In the genomic region with DNA sequence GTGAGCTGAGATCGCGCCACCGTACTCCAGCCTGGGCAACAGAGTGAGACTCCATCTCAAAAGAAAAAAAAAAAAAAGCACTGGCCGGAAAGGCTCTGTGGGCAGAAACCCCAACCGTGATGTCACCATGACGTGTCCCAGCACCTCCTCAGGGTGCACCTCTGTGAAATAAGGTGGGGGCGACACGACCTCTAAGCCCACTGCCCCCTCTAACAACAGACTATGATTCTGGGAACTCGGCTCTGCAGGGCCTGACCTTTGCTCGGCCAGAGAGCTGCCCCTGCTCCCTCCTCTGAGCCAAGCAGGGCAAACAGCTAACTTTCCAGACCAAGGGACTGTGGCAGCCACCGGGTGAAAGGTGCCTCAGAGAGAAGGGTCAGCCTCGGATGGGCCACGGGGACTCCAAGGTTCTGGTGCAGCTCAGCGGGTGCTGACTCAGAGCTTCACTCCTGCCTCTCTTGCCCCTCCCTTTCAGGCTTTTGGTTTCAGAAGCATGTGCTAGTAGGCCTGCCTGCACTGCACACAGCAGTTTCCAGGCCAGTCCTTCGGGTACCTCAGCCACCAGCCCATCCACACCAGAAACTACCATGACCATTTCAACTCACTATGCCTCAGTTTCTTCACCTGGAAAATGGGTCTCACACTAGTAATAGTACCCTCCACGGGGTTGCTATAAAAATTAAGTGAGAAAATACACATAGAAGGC, we compare ENCODE assay signal across 8 cellular contexts. TPM values are rescaled to one million over a fixed set of nuclear protein-coding genes. Genes with fewer than 3 reads are reported as not detected.
DNase-seq lines count a peak whose midpoint lies in the region; ATAC-seq and TF ChIP-seq lines count a peak whose summit lies in the region.

No MANE protein-coding gene starts in this region.

- ATAC-seq in RWPE2 (ENCODE audit: low read depth) (peak; percentile 53), right lobe of liver (peak; percentile 42 to 71 (median 58))
- peak; percentile 55 for ATAC-seq in stimulated activated naive CD8-positive, alpha-beta T cell treated with anti-CD3 and anti-CD28 coated beads, Interleukin-15, Interleukin-2, amounts not matched to agents 100 U/mL and 50 U/mL, for 24 hours

- peaks cover 63% of the 10 kb centered on the region for H3F3A ChIP-seq in GM23248 (ENCODE audit: insufficient read depth)

- H3K4me3 ChIP-seq in GM23248 (peak overlapping the region; percentile 50), RWPE2 (ENCODE audit: severe bottlenecking) (no peak overlapping the region), right lobe of liver (peak overlapping the region in 1 of 3 donors; percentile 5)

- H3K79me2 ChIP-seq in GM23248 (ENCODE audit: insufficient read depth), result peaks cover 91% of the 10 kb centered on the region

- H3K36me3 ChIP-seq in GM23248 (ENCODE audit: low read depth) (peaks cover 11% of the 10 kb centered on the region; the same call in 1 of the 2 replicates), RWPE2 (ENCODE audit: low read depth) (peaks cover 59% of the 10 kb centered on the region), right lobe of liver (peaks cover 5 to 30% (median 17%) of the 10 kb centered on the region in 4 donors)

- peaks cover 62% of the 10 kb centered on the region for H3K4me1 ChIP-seq in GM23248 (ENCODE audit: insufficient read depth)
- peaks cover 65% of the 10 kb centered on the region for H3K4me1 ChIP-seq in RWPE2 (ENCODE audit: insufficient read depth, poor library complexity, severe bottlenecking)
- peaks cover 2 to 81% (median 50%) of the 10 kb centered on the region in 4 donors for H3K4me1 ChIP-seq in right lobe of liver

- H3K27me3 ChIP-seq in GM23248 (replicated peaks; ENCODE audit: insufficient read depth) (no peaks in the 10 kb centered on the region), RWPE2 (ENCODE audit: insufficient read depth, poor library complexity, severe bottlenecking) (no peaks in the 10 kb centered on the region), right lobe of liver (no peaks in the 10 kb centered on the region)

- peak overlapping the region; percentile 64 for H3K27ac ChIP-seq in C4-2B
- H3K27ac ChIP-seq in GM23248, result peak overlapping the region; percentile 99
- H3K27ac ChIP-seq in RWPE2 (ENCODE audit: poor library complexity, severe bottlenecking), result peak overlapping the region; percentile 95
- H3K27ac ChIP-seq in angular gyrus (ENCODE audit: low read depth, low read length), result peak overlapping the region; percentile 15
- peak overlapping the region; percentile 60 to 99 (median 83) for H3K27ac ChIP-seq in right lobe of liver

- TF ChIP-seq CTCF in C4-2B (conservative IDR thresholded peaks at IDR 0.05), result no peak
- no peak for TF ChIP-seq CTCF in RWPE2 (IDR thresholded peaks at IDR 0.05; ENCODE audit: poor library complexity, severe bottlenecking)
- TF ChIP-seq CTCF in right lobe of liver (IDR thresholded peaks at IDR 0.05), result no peak

- no peak overlapping the region for H2AFZ ChIP-seq in GM23248

- DNase-seq in GM23248, result peak; percentile 94
- DNase-seq in RWPE2 (ENCODE audit: low spot score), result no peak
- peak; percentile 71 to 87 (median 83) for DNase-seq in right lobe of liver
- peak; percentile 68 for DNase-seq in stimulated activated naive CD8-positive, alpha-beta T cell treated with anti-CD3 and anti-CD28 coated beads, Interleukin-15, Interleukin-2, amounts not matched to agents 100 U/mL and 50 U/mL, for 24 hours
- DNase-seq in NCI-H2029 treated with DMSO at 0.1 percent for 48 hours (lab: John Stamatoyannopoulos, UW), result no peak
- DNase-seq in NCI-H510A (lab: John Stamatoyannopoulos, UW), result no peak

- H3K9me3 ChIP-seq in GM23248 (ENCODE audit: low read depth), result no peaks in the 10 kb centered on the region
- H3K9me3 ChIP-seq in RWPE2 (ENCODE audit: severe bottlenecking), result no peaks in the 10 kb centered on the region
- no peaks in the 10 kb centered on the region for H3K9me3 ChIP-seq in right lobe of liver

- intact Hi-C loops in right lobe of liver (cut with DNase I), result no loop called here

- peak overlapping the region; percentile 83 for H3K9ac ChIP-seq in GM23248

- WGBS in GM23248 (ENCODE audit: low coverage in 1 of 2, low lambda C conversion rate in 2 of 2, missing lambda C conversion rate in 2 of 2), 2 experiments, result 21% methylated on average over 13 to 15 of the region's 16 CpGs
- 17% methylated on average over 10 of the region's 16 CpGs for WGBS in right lobe of liver (ENCODE audit: insufficient coverage, low coverage, low lambda C conversion rate, missing lambda C conversion rate)

- H3K9me2 ChIP-seq in GM23248 (ENCODE audit: insufficient read depth), result no peaks in the 10 kb centered on the region

- in situ Hi-C loops in GM23248 (cut with MboI), result no loop called here

- no peaks in the 10 kb centered on the region for H4K20me1 ChIP-seq in GM23248 (ENCODE audit: insufficient read depth)

- H3K4me2 ChIP-seq in GM23248 (ENCODE audit: unreplicated experiment), result peak overlapping the region; percentile 96

- no peak for TF ChIP-seq POLR2A in right lobe of liver (IDR thresholded peaks at IDR 0.05)

RNA-seq across cellular contexts. Expression of a gene that starts 8.0 kb away (rescaled TPM):
- 178 and 214 TPM in 2 replicates for total RNA-seq in GM23248 (2014; rRNA removed; shearing (Covaris generic))
- 164 and 166 TPM in 2 replicates for polyA plus RNA-seq in GM23248 (2016; fragmentation: Nextera tagmentation; extraction: Ambion mirVana)
- 100 to 1,000 TPM; 101 to 160 (median 126) TPM for total RNA-seq in right lobe of liver

RNA-seq across cellular contexts. Expression of a gene that starts 13.9 kb away (rescaled TPM):
- 22.8 and 28.6 TPM in 2 replicates for total RNA-seq in GM23248 (2014; rRNA removed; shearing (Covaris generic))
- polyA plus RNA-seq in GM23248 (2016; fragmentation: Nextera tagmentation; extraction: Ambion mirVana), result 79.3 and 82.7 TPM in 2 replicates
- 100 to 1,000 TPM in 4 of 6 experiments, 10 to 100 TPM in 2; 78.5 to 137 (median 115) TPM for total RNA-seq in right lobe of liver

RNA-seq across cellular contexts. Expression of a gene that starts 14.3 kb away (rescaled TPM):
- total RNA-seq in GM23248 (2014; rRNA removed; shearing (Covaris generic)), result 117 and 191 TPM in 2 replicates
- polyA plus RNA-seq in GM23248 (2016; fragmentation: Nextera tagmentation; extraction: Ambion mirVana), result 112 and 114 TPM in 2 replicates
- total RNA-seq in right lobe of liver, result 10 to 100 TPM; 40.0 to 99.5 (median 45.2) TPM

RNA-seq across cellular contexts. Expression of a gene that starts 23.4 kb away (rescaled TPM):
- total RNA-seq in GM23248 (2014; rRNA removed; shearing (Covaris generic)), result not detected in 2 replicates
- 0.14 TPM in 1 of 2 replicates, not detected in the other for polyA plus RNA-seq in GM23248 (2016; fragmentation: Nextera tagmentation; extraction: Ambion mirVana)
- 1 to 10 TPM in 2 of 6 experiments, under 1 TPM in 4; 0.56 to 3.2 (median 0.94) TPM for total RNA-seq in right lobe of liver

Comparison
In these comparisons a context has a peak if more than half of its experiments do, and no peak if none do; other contexts are left out.
1. H3K27ac ChIP-seq: peak in every context shown above with its lines; median percentile 99 in GM23248; 95 in RWPE2; 83 in right lobe of liver; 64 in C4-2B; 15 in angular gyrus.
2. DNase-seq: peak in GM23248 (single experiment), right lobe of liver (3 of 3) and stimulated activated naive CD8-positive, alpha-beta T cell treated with anti-CD3 and anti-CD28 coated beads, Interleukin-15, Interleukin-2, amounts not matched to agents 100 U/mL and 50 U/mL, for 24 hours (single experiment); none in RWPE2 (single experiment), NCI-H2029 treated with DMSO at 0.1 percent for 48 hours (single experiment) and NCI-H510A (single experiment).
3. Peak in every context shown above with its lines, with median percentiles within 50 percentile points of each other: ATAC-seq.